In genomic region chr11:7974668-7975067, GRCh38 we compare ENCODE assay signal across 2 cellular contexts.
TF ChIP-seq lines count a peak whose summit lies in the region.

No MANE protein-coding gene starts in this region.

TF ChIP-seq in GM23338, 12 proteins besides CTCF, POLR2A, EP300 and RAD21:
- TF ChIP-seq POLR2AphosphoS5 (IDR thresholded peaks at IDR 0.05; ENCODE audit: low read depth) (no peak), EZH2 (IDR thresholded peaks at IDR 0.05; ENCODE audit: low read depth, unreplicated experiment) (no peak), ZNF114 (CRISPR knock-in tag; IDR thresholded peaks at IDR 0.05) (no peak), NANOG (IDR thresholded peaks at IDR 0.05; ENCODE audit: borderline replicate concordance) (no peak), ZNF331 (CRISPR knock-in tag; IDR thresholded peaks at IDR 0.05; ENCODE audit: low read depth) (no peak), ETS1 (IDR thresholded peaks at IDR 0.05) (no peak), JUNB (IDR thresholded peaks at IDR 0.05; ENCODE audit: unreplicated experiment) (no peak), ZNF462 (CRISPR knock-in tag; IDR thresholded peaks at IDR 0.05) (no peak), REST (IDR thresholded peaks at IDR 0.05; ENCODE audit: unreplicated experiment) (no peak), EZH2phosphoT487 (IDR thresholded peaks at IDR 0.05; ENCODE audit: unreplicated experiment) (no peak), STAT1 (IDR thresholded peaks at IDR 0.05; ENCODE audit: unreplicated experiment) (no peak), CREB1 (CRISPR knock-in tag; IDR thresholded peaks at IDR 0.05; ENCODE audit: low read depth) (no peak)

TF ChIP-seq in K562, 482 proteins besides CTCF, POLR2A, EP300 and RAD21:
- TF ChIP-seq MTA1 (IDR thresholded peaks at IDR 0.05; ENCODE audit: borderline replicate concordance), result no peak
- TF ChIP-seq COPS2 (conservative IDR thresholded peaks at IDR 0.05), result no peak
TF ChIP-seq in K562: peak in this region for 0.
